Comparison of ENCODE assay signal across 10 cellular contexts in genomic region chr18:39799010-39799409, GRCh38.
A peak's percentile ranks its signal among the peaks of the same experiment; 100 is the strongest.
DNase-seq lines count a peak whose midpoint lies in the region; ATAC-seq and TF ChIP-seq lines count a peak whose summit lies in the region.
"Had no signal": no experiment of that assay in that cellular context is flagged by ENCODE, and none has a peak within 500 bp of the region (broad histone marks: within the 10 kb centered on the region; RNA-seq: fewer than 3 reads in every experiment).

No MANE protein-coding gene starts in this region.

- WGBS in mesenchymal stem cell, result 74% methylated on average over 3 of the region's 9 CpGs

- H3K4me3 Mint-ChIP-seq in Caco-2 (ENCODE audit: unreplicated experiment), result peak overlapping the region; percentile 80
- peak overlapping the region; percentile 52 for H3K4me3 Mint-ChIP-seq in activated naive CD8-positive, alpha-beta T cell treated with anti-CD3 and anti-CD28 coated beads for 36 hours

- no peak overlapping the region for H2BK120ac ChIP-seq in mesenchymal stem cell (ENCODE audit: low read depth, low read length)

- H2BK5ac ChIP-seq in mesenchymal stem cell (ENCODE audit: low read depth, low read length, poor library complexity, severe bottlenecking), result no peak overlapping the region

- no peaks in the 10 kb centered on the region for H3K79me1 ChIP-seq in mesenchymal stem cell (replicated peaks; ENCODE audit: low read length, poor library complexity, severe bottlenecking)

- H3K9me3 ChIP-seq in Caco-2, result no peaks in the 10 kb centered on the region
- peaks cover 3% of the 10 kb centered on the region for H3K9me3 ChIP-seq in mesenchymal stem cell (ENCODE audit: control insufficient read depth, low read length)
- H3K9me3 ChIP-seq in tibial artery, result no peaks in the 10 kb centered on the region
- H3K9me3 ChIP-seq: thoracic aorta had no signal

- H3K27ac ChIP-seq in mesenchymal stem cell (ENCODE audit: low read length, poor library complexity, severe bottlenecking) (no peak overlapping the region), tibial artery (no peak overlapping the region)
- H3K27ac ChIP-seq: thoracic aorta had no signal

- no peaks in the 10 kb centered on the region for H3K27me3 Mint-ChIP-seq in Caco-2 (ENCODE audit: insufficient read depth, unreplicated experiment)
- H3K27me3 Mint-ChIP-seq in activated naive CD8-positive, alpha-beta T cell treated with anti-CD3 and anti-CD28 coated beads for 36 hours, result peaks cover 26% of the 10 kb centered on the region

- no peaks in the 10 kb centered on the region for H3K4me1 Mint-ChIP-seq in Caco-2 (ENCODE audit: low read depth, unreplicated experiment)
- no peaks in the 10 kb centered on the region for H3K4me1 Mint-ChIP-seq in activated naive CD8-positive, alpha-beta T cell treated with anti-CD3 and anti-CD28 coated beads for 36 hours

- no peak overlapping the region for H3K9ac ChIP-seq in mesenchymal stem cell (ENCODE audit: low read length)

- H3K9me3 Mint-ChIP-seq in Caco-2 (ENCODE audit: unreplicated experiment), result no peaks in the 10 kb centered on the region
- peaks cover 13% of the 10 kb centered on the region for H3K9me3 Mint-ChIP-seq in activated naive CD8-positive, alpha-beta T cell treated with anti-CD3 and anti-CD28 coated beads for 36 hours

- no peak for TF ChIP-seq CTCF in Caco-2 (IDR thresholded peaks at IDR 0.05; ENCODE audit: insufficient read depth in 1 of 2, low read depth in 1 of 2, low read length in 1 of 2, severe bottlenecking in 1 of 2, unreplicated experiment in 1 of 2)
- TF ChIP-seq CTCF in tibial artery (IDR thresholded peaks at IDR 0.05), result no peak

- H4K8ac ChIP-seq in mesenchymal stem cell (ENCODE audit: low read length), result no peak overlapping the region

- peak overlapping the region; percentile 75 for H3K4me3 ChIP-seq in Caco-2 (ENCODE audit: low read depth, low read length)
- peak overlapping the region; percentile 62 for H3K4me3 ChIP-seq in Jurkat, Clone E6-1 (ENCODE audit: low read length)
- no peak overlapping the region for H3K4me3 ChIP-seq in mesenchymal stem cell (ENCODE audit: insufficient read depth in 1 of 2, low read depth in 1 of 2, low read length in 2 of 2)
- no peak overlapping the region for H3K4me3 ChIP-seq in tibial artery

- no peak overlapping the region for H3K14ac ChIP-seq in mesenchymal stem cell (ENCODE audit: low read length in 2 of 2)

- ATAC-seq in HG03159 (IDR thresholded peaks at IDR 0.05; ENCODE audit: unreplicated experiment), result no peak

- no peak overlapping the region for H2BK12ac ChIP-seq in mesenchymal stem cell (ENCODE audit: low read length in 2 of 2)

- POLR2A ChIA-PET in Caco-2 (lab: Charles Lee), result no interaction called here

- H3K36me3 ChIP-seq in Caco-2 (ENCODE audit: control insufficient read depth, insufficient read depth, low read length) (no peaks in the 10 kb centered on the region), mesenchymal stem cell (ENCODE audit: control insufficient read depth in 1 of 2, insufficient read depth in 2 of 2, low read depth in 1 of 2, low read length in 2 of 2) (no peaks in the 10 kb centered on the region), tibial artery (no peaks in the 10 kb centered on the region)
- H3K36me3 ChIP-seq: thoracic aorta had no signal

- no TSS peak for BruUV-seq in Caco-2 (replicated peaks; lab: Mats Ljungman, UMichigan)

- CTCF ChIA-PET in Caco-2 (lab: Charles Lee), result interaction anchor here (0.7 kb wide), 1 partner anchor 364 kb away, joined by 4 read pairs; no protein-coding TSS in a partner anchor

- H3K4me1 ChIP-seq in Caco-2 (no peaks in the 10 kb centered on the region), mesenchymal stem cell (ENCODE audit: control insufficient read depth, insufficient read depth, low read depth, low read length) (no peaks in the 10 kb centered on the region), tibial artery (no peaks in the 10 kb centered on the region)

- no peaks in the 10 kb centered on the region for H3K36me3 Mint-ChIP-seq in Caco-2 (ENCODE audit: insufficient read depth, unreplicated experiment)
- no peaks in the 10 kb centered on the region for H3K36me3 Mint-ChIP-seq in activated naive CD8-positive, alpha-beta T cell treated with anti-CD3 and anti-CD28 coated beads for 36 hours

- H2BK15ac ChIP-seq in mesenchymal stem cell (ENCODE audit: low read depth, poor library complexity, severe bottlenecking), result no peak overlapping the region

- no peak overlapping the region for H3K23ac ChIP-seq in mesenchymal stem cell (ENCODE audit: low read length in 2 of 2)

- DNase-seq in Caco-2 (no peak), mesenchymal stem cell (peak; percentile 24), tibial artery (no peak), NCI-H526 treated with DMSO at 0.1 percent for 48 hours (lab: John Stamatoyannopoulos, UW) (no peak)
- no peak for DNase-seq in Jurkat, Clone E6-1 (ENCODE audit: low read depth, low spot score)
- no peak for DNase-seq in activated naive CD8-positive, alpha-beta T cell treated with anti-CD3 and anti-CD28 coated beads for 36 hours
- no peak for DNase-seq in activated CD8-positive, alpha-beta memory T cell treated with anti-CD3 and anti-CD28 coated beads, Interleukin-2, amount 50 U/mL, for 4 hours
- DNase-seq: Kasumi-1 had no signal

- H2AK5ac ChIP-seq in mesenchymal stem cell (ENCODE audit: low read length, severe bottlenecking), result no peak overlapping the region

- H3K4me2 ChIP-seq in mesenchymal stem cell (ENCODE audit: low read length, poor library complexity, severe bottlenecking), result no peak overlapping the region

- H3K18ac ChIP-seq in mesenchymal stem cell (ENCODE audit: low read depth in 1 of 2, low read length in 2 of 2), result no peak overlapping the region

- H3K27ac Mint-ChIP-seq in Caco-2 (ENCODE audit: unreplicated experiment), result no peak overlapping the region
- no peak overlapping the region for H3K27ac Mint-ChIP-seq in activated naive CD8-positive, alpha-beta T cell treated with anti-CD3 and anti-CD28 coated beads for 36 hours

- no peak overlapping the region for H3K4ac ChIP-seq in mesenchymal stem cell (ENCODE audit: low read depth in 1 of 2, low read length in 2 of 2)

- intact Hi-C loops in Caco-2 (cut with micrococcal nuclease; ENCODE audit: unreplicated experiment) (no loop called here), tibial artery (cut with DNase I; ENCODE audit: low total_unique reads) (no loop called here)

- no peak overlapping the region for H2AFZ ChIP-seq in mesenchymal stem cell (ENCODE audit: low read depth, low read length)

- no peak overlapping the region for H4K91ac ChIP-seq in mesenchymal stem cell (ENCODE audit: low read length)

- H3K27me3 ChIP-seq in Caco-2 (replicated peaks; ENCODE audit: control insufficient read depth, insufficient read depth, low read length), result no peaks in the 10 kb centered on the region
- H3K27me3 ChIP-seq in mesenchymal stem cell (ENCODE audit: control insufficient read depth in 1 of 2, insufficient read depth in 1 of 2, low read length in 2 of 2), result no peaks in the 10 kb centered on the region
- H3K27me3 ChIP-seq in tibial artery, result no peaks in the 10 kb centered on the region

Comparison
In these comparisons a context has a peak if more than half of its experiments do, and no peak if none do; other contexts are left out.
1. H3K4me3 ChIP-seq: peak in Caco-2 (single experiment) and Jurkat, Clone E6-1 (single experiment); none in mesenchymal stem cell (0 of 2) and tibial artery (0 of 2).